1 cellular context compared by ENCODE assay signal in genomic region chr11:17406818-17407149, GRCh38.
TF ChIP-seq lines count a peak whose summit lies in the region.

No MANE protein-coding gene starts in this region.

TF ChIP-seq in H1, 55 proteins besides CTCF, POLR2A, EP300 and RAD21:
- TF ChIP-seq RNF2 (IDR thresholded peaks at IDR 0.05; ENCODE audit: borderline replicate concordance, low read depth, low read length, missing control alignments, poor library complexity, severe bottlenecking) (no peak), RBBP5 (IDR thresholded peaks at IDR 0.05; ENCODE audit: borderline replicate concordance, low read depth, low read length) (no peak), SP4 (IDR thresholded peaks at IDR 0.05; ENCODE audit: low read length) (no peak), BCL11A (IDR thresholded peaks at IDR 0.05; ENCODE audit: low read depth in 2 of 2, low read length in 2 of 2) (no peak), GABPA (IDR thresholded peaks at IDR 0.05; ENCODE audit: borderline replicate concordance, insufficient read depth, low read length) (no peak), CBX8 (IDR thresholded peaks at IDR 0.05; ENCODE audit: borderline replicate concordance, low read depth, low read length) (no peak), POU5F1 (IDR thresholded peaks at IDR 0.05; ENCODE audit: low read depth, low read length) (no peak), NANOG (IDR thresholded peaks at IDR 0.05; ENCODE audit: insufficient read depth, low read depth, low read length, poor library complexity, severe bottlenecking) (no peak), TAF1 (IDR thresholded peaks at IDR 0.05; ENCODE audit: low read depth, low read length) (no peak), BACH1 (IDR thresholded peaks at IDR 0.05; ENCODE audit: low read length) (no peak), CEBPB (IDR thresholded peaks at IDR 0.05; ENCODE audit: low read depth, low read length) (no peak)
- TF ChIP-seq, protein P1, sequence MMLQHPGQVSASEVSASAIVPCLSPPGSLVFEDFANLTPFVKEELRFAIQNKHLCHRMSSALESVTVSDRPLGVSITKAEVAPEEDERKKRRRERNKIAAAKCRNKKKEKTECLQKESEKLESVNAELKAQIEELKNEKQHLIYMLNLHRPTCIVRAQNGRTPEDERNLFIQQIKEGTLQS (IDR thresholded peaks at IDR 0.05; ENCODE audit: insufficient read depth, low read depth, low read length), result no peak
